ENCODE assay signal across 10 cellular contexts in genomic region chr1:42747125-42747524, GRCh38. TPM values are rescaled to one million over a fixed set of nuclear protein-coding genes. Genes with fewer than 3 reads are reported as not detected.
DNase-seq lines count a peak whose midpoint lies in the region; ATAC-seq and TF ChIP-seq lines count a peak whose summit lies in the region.
"Had no signal": no experiment of that assay in that cellular context is flagged by ENCODE, and none has a peak within 500 bp of the region (broad histone marks: within the 10 kb centered on the region; RNA-seq: fewer than 3 reads in every experiment).

No MANE protein-coding gene starts in this region.

- H3K27ac ChIP-seq in left ventricle myocardium inferior (replicated peaks): no peak overlapping the region
- H3K27ac ChIP-seq: BLaER1 treated with 17β-estradiol and CSF1 and Interleukin-3, amounts not matched to agents 10 nM and 100 nM had no signal

- peak; percentile 75 for TF ChIP-seq CTCF in left ventricle myocardium inferior (IDR thresholded peaks at IDR 0.05; ENCODE audit: borderline replicate concordance)

- no peak overlapping the region for H3K4me3 ChIP-seq in left ventricle myocardium inferior
- H3K4me3 ChIP-seq: BLaER1 treated with 17β-estradiol and CSF1 and Interleukin-3, amounts not matched to agents 10 nM and 100 nM had no signal

- H3K9me3 ChIP-seq in left ventricle myocardium inferior (replicated peaks): no peaks in the 10 kb centered on the region

- no peaks in the 10 kb centered on the region for H3K4me1 ChIP-seq in left ventricle myocardium inferior

- H3K27me3 ChIP-seq in left ventricle myocardium inferior (ENCODE audit: low read depth): no peaks in the 10 kb centered on the region
- H3K27me3 ChIP-seq: BLaER1 treated with 17β-estradiol and CSF1 and Interleukin-3, amounts not matched to agents 10 nM and 100 nM had no signal

- intact Hi-C loops in left ventricle myocardium inferior (cut with micrococcal nuclease): loop anchor here (5.0 kb wide), 1 partner anchor 170 kb away; no protein-coding TSS in a partner anchor

- peaks cover 52% of the 10 kb centered on the region for H3K36me3 ChIP-seq in left ventricle myocardium inferior

- peak; percentile 17 for DNase-seq in DMS79 treated with DMSO at 0.1 percent for 48 hours (lab: John Stamatoyannopoulos, UW)
- no peak for DNase-seq in DMS79 (lab: John Stamatoyannopoulos, UW)
- DNase-seq in NCI-H82 treated with DMSO at 0.1 percent for 48 hours (lab: John Stamatoyannopoulos, UW; ENCODE audit: unreplicated experiment): peak; percentile 45
- DNase-seq in activated naive CD4-positive, alpha-beta T cell treated with Interleukin-2 at 50 U/mL for 16 hours: peak; percentile 49
- DNase-seq in left ventricle myocardium inferior: peak; percentile 40
- peak; percentile 15 to 30 for DNase-seq in stimulated activated CD4-positive, alpha-beta T cell treated with anti-CD3 and anti-CD28 coated beads, Interleukin-15, amount 100 ng/mL, for 1 hour (ENCODE audit: low read depth in 1 of 2, low spot score in 1 of 2)
- no peak for DNase-seq in NCI-H1048 (lab: John Stamatoyannopoulos, UW)

- ATAC-seq in GM19023 (IDR thresholded peaks at IDR 0.05; ENCODE audit: unreplicated experiment): no peak

RNA-seq across cellular contexts. Expression of gene CLDN19, which starts 7.1 kb away (rescaled TPM):
- not detected for total RNA-seq in left ventricle myocardium inferior
- total RNA-seq: pulmonary artery endothelial cell had no signal

RNA-seq across cellular contexts. Expression of gene P3H1, which starts 19.7 kb away (rescaled TPM):
- total RNA-seq in left ventricle myocardium inferior: 8.6 TPM

RNA-seq across cellular contexts. Expression of gene C1orf50, which starts 19.9 kb away (rescaled TPM):
- 7.8 TPM for total RNA-seq in left ventricle myocardium inferior

RNA-seq across cellular contexts. Expression of gene TMEM269, which starts 37.7 kb away (rescaled TPM):
- not detected for total RNA-seq in left ventricle myocardium inferior
- total RNA-seq: pulmonary artery endothelial cell had no signal

Comparison
In these comparisons a context has a peak if more than half of its experiments do, and no peak if none do; other contexts are left out.
1. DNase-seq: peak in DMS79 treated with DMSO at 0.1 percent for 48 hours (single experiment), NCI-H82 treated with DMSO at 0.1 percent for 48 hours (single experiment), activated naive CD4-positive, alpha-beta T cell treated with Interleukin-2 at 50 U/mL for 16 hours (single experiment), left ventricle myocardium inferior (single experiment) and stimulated activated CD4-positive, alpha-beta T cell treated with anti-CD3 and anti-CD28 coated beads, Interleukin-15, amount 100 ng/mL, for 1 hour (2 of 2); none in DMS79 (single experiment) and NCI-H1048 (single experiment).